In genomic region chr6:105986998-105987397, GRCh38 we compare ENCODE assay signal across 31 cellular contexts.
DNase-seq lines count a peak whose midpoint lies in the region; ATAC-seq and TF ChIP-seq lines count a peak whose summit lies in the region.
"Had no signal": no experiment of that assay in that cellular context is flagged by ENCODE, and none has a peak within 500 bp of the region (broad histone marks: within the 10 kb centered on the region; RNA-seq: fewer than 3 reads in every experiment).

No MANE protein-coding gene starts in this region.

- no peaks in the 10 kb centered on the region for H3K27me3 ChIP-seq in SK-N-SH (ENCODE audit: insufficient read depth)

- no peak overlapping the region for H3K4me2 ChIP-seq in SK-N-SH

- TF ChIP-seq CTCF in SK-N-SH (IDR thresholded peaks at IDR 0.05) (no peak), type B pancreatic cell (conservative IDR thresholded peaks at IDR 0.05) (no peak)

- no peaks in the 10 kb centered on the region for H3K79me2 ChIP-seq in SK-N-SH (ENCODE audit: insufficient read depth)
- H3K79me2 ChIP-seq: hepatocyte had no signal

- CTCF ChIA-PET in SK-N-SH (lab: Yijun Ruan, JAX), result interaction anchor here (0.6 kb wide), 1 partner anchor 513 kb away, joined by 3 read pairs; no protein-coding TSS in a partner anchor

- no peaks in the 10 kb centered on the region for H3K9me3 Mint-ChIP-seq in type B pancreatic cell
- H3K9me3 Mint-ChIP-seq: activated naive CD8-positive, alpha-beta T cell treated with anti-CD3 and anti-CD28 coated beads, Interleukin-2, amount 50 U/mL, for 24 hours; CD8-positive, alpha-beta memory T cell; T-helper 2 cell treated with Interferon-gamma antibody and Interleukin-4, amounts not matched to agents 5 μg/mL and 100 μg/mL, for 36 hours had no signal

- H3K27ac Mint-ChIP-seq in type B pancreatic cell, result no peak overlapping the region
- H3K27ac Mint-ChIP-seq: activated naive CD8-positive, alpha-beta T cell treated with anti-CD3 and anti-CD28 coated beads, Interleukin-2, amount 50 U/mL, for 24 hours; brain; CD8-positive, alpha-beta memory T cell; progenitor cell of endocrine pancreas; T-helper 2 cell treated with Interferon-gamma antibody and Interleukin-4, amounts not matched to agents 5 μg/mL and 100 μg/mL, for 36 hours had no signal

- no peaks in the 10 kb centered on the region for H3K9me2 ChIP-seq in SK-N-SH

- H3K4me3 Mint-ChIP-seq in type B pancreatic cell, result peak overlapping the region; percentile 12
- H3K4me3 Mint-ChIP-seq: activated naive CD8-positive, alpha-beta T cell treated with anti-CD3 and anti-CD28 coated beads, Interleukin-2, amount 50 U/mL, for 24 hours had no signal

- TF ChIP-seq RAD21 in SK-N-SH (IDR thresholded peaks at IDR 0.05; ENCODE audit: low read length), result no peak

- H3K4me1 Mint-ChIP-seq in type B pancreatic cell (ENCODE audit: unreplicated experiment), result no peaks in the 10 kb centered on the region

- peak overlapping the region in 1 of 2 experiments; percentile 37; a peak in 2 of 4 replicates for H3K27ac ChIP-seq in SK-N-SH (ENCODE audit: low read depth in 2 of 2, low read length in 1 of 2)
- H3K27ac ChIP-seq: gastrocnemius medialis, hepatocyte, sigmoid colon had no signal

- TF ChIP-seq EP300 in SK-N-SH (IDR thresholded peaks at IDR 0.05; ENCODE audit: borderline replicate concordance in 1 of 2, low read depth in 1 of 2, low read length in 1 of 2), result no peak

- POLR2A ChIA-PET in SK-N-SH (lab: Yijun Ruan, JAX), result no interaction called here

- DNase-seq in GM04503 (ENCODE audit: low read depth) (peak; percentile 86), SK-N-SH (no peak), fibroblast of gingiva (ENCODE audit: low read depth) (peak; percentile 73), type B pancreatic cell (ENCODE audit: extremely low spot score, unreplicated experiment) (no peak), HuH-7.5 (ENCODE audit: low spot score) (no peak), islet precursor cell (no peak)
- DNase-seq: activated CD4-positive, alpha-beta T cell treated with anti-CD3 and anti-CD28 coated beads for 48 hours; activated effector memory CD4-positive, alpha-beta T cell treated with anti-CD3 and anti-CD28 coated beads, Interleukin-2, amount 50 U/mL, for 16 hours; activated naive CD8-positive, alpha-beta T cell treated with anti-CD3 and anti-CD28 coated beads, Interleukin-2, amount 50 U/mL, for 24 hours; activated T-cell treated with anti-CD3 and anti-CD28 coated beads, Interleukin-2, amount 50 U/mL, for 1 hour; CD8-positive, alpha-beta memory T cell; DMS 273 treated with DMSO at 0.1 percent for 48 hours; effector CD8-positive, alpha-beta T cell; erythroblast; gastrocnemius medialis; HCEC 1CT; Karpas-422; left colon; mammary epithelial cell; MV-4-11; NCI-H1436 treated with DMSO at 0.1 percent for 48 hours; NCI-H446; NCI-H82; stimulated activated CD4-positive, alpha-beta T cell treated with anti-CD3 and anti-CD28 coated beads, Interleukin-15, amount 100 ng/mL, for 24 hours; stimulated activated naive CD4-positive, alpha-beta T cell had no signal

- H3K27me3 Mint-ChIP-seq in type B pancreatic cell, result peaks cover 95% of the 10 kb centered on the region

- no peaks in the 10 kb centered on the region for H4K20me1 ChIP-seq in SK-N-SH (ENCODE audit: insufficient read depth)

- no peaks in the 10 kb centered on the region for H3K36me3 Mint-ChIP-seq in type B pancreatic cell
- H3K36me3 Mint-ChIP-seq: brain had no signal

- H2AFZ ChIP-seq in SK-N-SH (ENCODE audit: low read depth), result no peak overlapping the region

- H3F3A ChIP-seq in SK-N-SH (replicated peaks; ENCODE audit: insufficient read depth), result peaks cover 5% of the 10 kb centered on the region

- H3K4me3 ChIP-seq in SK-N-SH (ENCODE audit: low read depth in 2 of 2, low read length in 1 of 2), result no peak overlapping the region
- H3K4me3 ChIP-seq: hepatocyte, sigmoid colon had no signal

- 59% methylated on average over 1 of the region's 1 CpG for WGBS in SK-N-SH (ENCODE audit: low lambda C conversion rate)

- ATAC-seq in GM21526 (IDR thresholded peaks at IDR 0.05; ENCODE audit: low FRiP score, unreplicated experiment), result no peak
- ATAC-seq: activated naive CD8-positive, alpha-beta T cell treated with anti-CD3 and anti-CD28 coated beads, Interleukin-2, amount 50 U/mL, for 24 hours; gastrocnemius medialis; left colon had no signal

- no peaks in the 10 kb centered on the region for H3K9me3 ChIP-seq in SK-N-SH
- H3K9me3 ChIP-seq: gastrocnemius medialis, sigmoid colon had no signal

- no peak overlapping the region for H3K9ac ChIP-seq in SK-N-SH

- peaks cover 6 to 11% of the 10 kb centered on the region in 2 experiments; a peak in 2 of 4 replicates for H3K4me1 ChIP-seq in SK-N-SH (ENCODE audit: control insufficient read depth in 1 of 2, insufficient read depth in 2 of 2, low read depth in 1 of 2, low read length in 1 of 2)

- no peaks in the 10 kb centered on the region for H3K36me3 ChIP-seq in SK-N-SH (replicated peaks in 1 of 2; ENCODE audit: control insufficient read depth in 1 of 2, insufficient read depth in 2 of 2, low read length in 1 of 2)
- H3K36me3 ChIP-seq: gastrocnemius medialis, sigmoid colon had no signal

TF ChIP-seq in SK-N-SH, 30 proteins besides CTCF, POLR2A, EP300 and RAD21:
- TF ChIP-seq TAF1 (IDR thresholded peaks at IDR 0.05; ENCODE audit: borderline replicate concordance, low read depth, low read length) (no peak), TCF12 (IDR thresholded peaks at IDR 0.05) (0 out of 2 replicates have a peak, but pooled peaks have one; percentile 5)
TF ChIP-seq in SK-N-SH: peak in this region for 1.

Comparison
In these comparisons a context has a peak if more than half of its experiments do, and no peak if none do; other contexts are left out.
1. DNase-seq: peak in GM04503 (single experiment) and fibroblast of gingiva (single experiment); none in SK-N-SH (single experiment), type B pancreatic cell (single experiment), HuH-7.5 (single experiment) and islet precursor cell (single experiment).